8 cellular contexts compared by ENCODE assay signal in genomic region chr14:70907996-70908917, GRCh38.
DNase-seq lines count a peak whose midpoint lies in the region; ATAC-seq and TF ChIP-seq lines count a peak whose summit lies in the region.

No MANE protein-coding gene starts in this region.

- H3K27ac Mint-ChIP-seq in activated T-cell treated with anti-CD3 and anti-CD28 coated beads, Interleukin-2, amount 50 U/mL, for 24 hours: peak overlapping the region; percentile 94
- peak overlapping the region; percentile 97 for H3K27ac Mint-ChIP-seq in stimulated activated naive B cell treated with anti-CD40 and anti-IgM and Interleukin-4, amounts not matched to agents 10 μg/mL and 1 μg/mL and 100 μg/mL, for 72 hours

- peaks cover 77% of the 10 kb centered on the region for H3K4me1 Mint-ChIP-seq in activated T-cell treated with anti-CD3 and anti-CD28 coated beads, Interleukin-2, amount 50 U/mL, for 24 hours (ENCODE audit: low read depth)
- H3K4me1 Mint-ChIP-seq in stimulated activated naive B cell treated with anti-CD40 and anti-IgM and Interleukin-4, amounts not matched to agents 10 μg/mL and 1 μg/mL and 100 μg/mL, for 72 hours: peaks cover 24 to 44% of the 10 kb centered on the region in 2 donors

- no peaks in the 10 kb centered on the region for H3K27me3 Mint-ChIP-seq in activated T-cell treated with anti-CD3 and anti-CD28 coated beads, Interleukin-2, amount 50 U/mL, for 24 hours
- no peaks in the 10 kb centered on the region for H3K27me3 Mint-ChIP-seq in stimulated activated naive B cell treated with anti-CD40 and anti-IgM and Interleukin-4, amounts not matched to agents 10 μg/mL and 1 μg/mL and 100 μg/mL, for 72 hours

- TF ChIP-seq POLR2A in erythroblast (IDR thresholded peaks at IDR 0.05; ENCODE audit: low read length): no peak

- peaks cover 14% of the 10 kb centered on the region for H3K36me3 Mint-ChIP-seq in activated T-cell treated with anti-CD3 and anti-CD28 coated beads, Interleukin-2, amount 50 U/mL, for 24 hours (ENCODE audit: low read depth)
- H3K36me3 Mint-ChIP-seq in stimulated activated naive B cell treated with anti-CD40 and anti-IgM and Interleukin-4, amounts not matched to agents 10 μg/mL and 1 μg/mL and 100 μg/mL, for 72 hours: peaks cover 5 to 13% of the 10 kb centered on the region in 2 donors

- H3K4me3 Mint-ChIP-seq in activated T-cell treated with anti-CD3 and anti-CD28 coated beads, Interleukin-2, amount 50 U/mL, for 24 hours: peak overlapping the region; percentile 91
- H3K4me3 Mint-ChIP-seq in stimulated activated naive B cell treated with anti-CD40 and anti-IgM and Interleukin-4, amounts not matched to agents 10 μg/mL and 1 μg/mL and 100 μg/mL, for 72 hours: peak overlapping the region; percentile 89 to 94

- no peaks in the 10 kb centered on the region for H3K9me3 Mint-ChIP-seq in activated T-cell treated with anti-CD3 and anti-CD28 coated beads, Interleukin-2, amount 50 U/mL, for 24 hours
- no peaks in the 10 kb centered on the region for H3K9me3 Mint-ChIP-seq in stimulated activated naive B cell treated with anti-CD40 and anti-IgM and Interleukin-4, amounts not matched to agents 10 μg/mL and 1 μg/mL and 100 μg/mL, for 72 hours

- DNase-seq in NCI-H2227 (lab: John Stamatoyannopoulos, UW; ENCODE audit: unreplicated experiment) (peak; percentile 57), NCI-H2227 treated with DMSO at 0.1 percent for 48 hours (lab: John Stamatoyannopoulos, UW) (no peak), NCI-H345 (lab: John Stamatoyannopoulos, UW) (peak; percentile 39), erythroblast (lab: John Stamatoyannopoulos, UW) (peak; percentile 12 to 32), midbrain (lab: John Stamatoyannopoulos, UW) (peak; percentile 37)
- peak; percentile 79 for DNase-seq in activated T-cell treated with anti-CD3 and anti-CD28 coated beads, Interleukin-2, amount 50 U/mL, for 24 hours
- DNase-seq in stimulated activated naive B cell treated with anti-CD40 and anti-IgM and Interleukin-4, amounts not matched to agents 10 μg/mL and 1 μg/mL and 100 μg/mL, for 72 hours: peak; percentile 49

- ATAC-seq in HG02938 (IDR thresholded peaks at IDR 0.05; ENCODE audit: unreplicated experiment): peak; percentile 15
- ATAC-seq in stimulated activated naive B cell treated with anti-CD40 and anti-IgM and Interleukin-4, amounts not matched to agents 10 μg/mL and 1 μg/mL and 100 μg/mL, for 72 hours (replicated peaks): peak; percentile 33 to 35
